In genomic region chr12:26047401-26048226, GRCh38 we compare ENCODE assay signal across 17 cellular contexts.
DNase-seq lines count a peak whose midpoint lies in the region; ATAC-seq and TF ChIP-seq lines count a peak whose summit lies in the region.
"Had no signal": no experiment of that assay in that cellular context is flagged by ENCODE, and none has a peak within 500 bp of the region (broad histone marks: within the 10 kb centered on the region; RNA-seq: fewer than 3 reads in every experiment).

No MANE protein-coding gene starts in this region.

- no peak for TF ChIP-seq RAD21 in HCT116 (IDR thresholded peaks at IDR 0.05; ENCODE audit: low read depth)

- H3K4me3 ChIP-seq in HCT116 (replicated peaks in 1 of 2; ENCODE audit: low read depth in 1 of 2, low read length in 2 of 2): no peak overlapping the region
- H3K4me3 ChIP-seq: upper lobe of right lung had no signal

- peak; percentile 63 for ATAC-seq in HCT116
- ATAC-seq: CD8-positive, alpha-beta T cell; left colon; upper lobe of right lung had no signal

- intact Hi-C loops in HCT116 (cut with micrococcal nuclease) (loop anchor here (10.0 kb wide), 1 partner anchor 803 kb away; no protein-coding TSS in a partner anchor), head of caudate nucleus (cut with DNase I) (no loop called here)

- H3K36me3 ChIP-seq in HCT116 (ENCODE audit: control insufficient read depth in 1 of 2, insufficient read depth in 2 of 2, low read length in 2 of 2): no peaks in the 10 kb centered on the region
- H3K36me3 ChIP-seq: upper lobe of right lung had no signal

- H3K27ac ChIP-seq in HCT116 (ENCODE audit: low read depth, low read length): no peak overlapping the region
- H3K27ac ChIP-seq: upper lobe of right lung, VCaP had no signal

- POLR2A ChIA-PET in HCT116 (lab: Charles Lee): no interaction called here

- H3K4me2 ChIP-seq in HCT116 (ENCODE audit: low read length): peak overlapping the region; percentile 16

- H2AFZ ChIP-seq in HCT116 (ENCODE audit: low read depth, low read length, poor library complexity, severe bottlenecking): no peak overlapping the region

- H3K9me2 ChIP-seq in HCT116 (ENCODE audit: insufficient read depth): no peaks in the 10 kb centered on the region

- RAD21 ChIA-PET in HCT116 (lab: Charles Lee; ENCODE audit: low non-redundant PET in 1 of 2, low total read pairs in 2 of 2, uncharacterized antibody in 2 of 2, unreplicated experiment in 2 of 2): no interaction called here

- peaks cover 5 to 10% of the 10 kb centered on the region in 2 experiments; a peak in 3 of 4 replicates for H3K4me1 ChIP-seq in HCT116 (ENCODE audit: control insufficient read depth in 1 of 2, insufficient read depth in 2 of 2, low read length in 2 of 2)

- no peaks in the 10 kb centered on the region for H3K27me3 ChIP-seq in HCT116 (ENCODE audit: insufficient read depth, low read length)
- H3K27me3 ChIP-seq: upper lobe of right lung had no signal

- no peaks in the 10 kb centered on the region for H4K20me1 ChIP-seq in HCT116 (ENCODE audit: insufficient read depth)

- TF ChIP-seq POLR2A in HCT116 (IDR thresholded peaks at IDR 0.05; ENCODE audit: borderline replicate concordance, extremely low read depth, insufficient read depth, insufficient read length): no peak

- no TSS peak for BruUV-seq in HCT116 (replicated peaks; lab: Mats Ljungman, UMichigan)

- no peaks in the 10 kb centered on the region for H3K79me2 ChIP-seq in HCT116 (ENCODE audit: insufficient read depth, low read length)

- TF ChIP-seq CTCF in HCT116 (IDR thresholded peaks at IDR 0.05 in 2 of 3, conservative IDR thresholded peaks at IDR 0.05 in 1 of 3; ENCODE audit: borderline replicate concordance in 1 of 3, insufficient read depth in 1 of 3, low read depth in 2 of 3, low read length in 2 of 3): no peak

- no peak overlapping the region for H3K9ac ChIP-seq in HCT116 (ENCODE audit: low read length)

- peak; percentile 80 for DNase-seq in ELF-1 (ENCODE audit: low read depth, low spot score)
- DNase-seq in HCT116 (ENCODE audit: low read depth, low spot score): no peak
- DNase-seq in ecto neural progenitor cell (ENCODE audit: low spot score): peak; percentile 53
- DNase-seq in islet precursor cell: peak; percentile 73
- DNase-seq in NCI-H748 treated with DMSO at 0.1 percent for 48 hours (lab: John Stamatoyannopoulos, UW): no peak
- no peak for DNase-seq in GDM1 (lab: John Stamatoyannopoulos, UW)
- DNase-seq in head of caudate nucleus: no peak
- DNase-seq in activated T-cell treated with anti-CD3 and anti-CD28 coated beads, Interleukin-2, amount 50 U/mL, for 1 hour: no peak
- DNase-seq: activated CD8-positive, alpha-beta memory T cell treated with anti-CD3 and anti-CD28 coated beads, Interleukin-2, amount 50 U/mL, for 48 hours; activated effector memory CD4-positive, alpha-beta T cell treated with Interleukin-2 at 50 U/mL for 16 hours; CD8-positive, alpha-beta T cell; left colon; NCI-H1417 treated with DMSO at 0.1 percent for 48 hours; NCI-H524; T-helper 1 cell; upper lobe of right lung had no signal

- H3K9me3 ChIP-seq in HCT116 (ENCODE audit: control insufficient read depth in 1 of 2, insufficient read depth in 1 of 2, low read depth in 1 of 2, low read length in 2 of 2): no peaks in the 10 kb centered on the region
- H3K9me3 ChIP-seq: upper lobe of right lung had no signal

- CTCF ChIA-PET in HCT116 (lab: Charles Lee): interaction anchor here (0.6 kb wide), 1 partner anchor 9 kb away, joined by 3 read pairs; no protein-coding TSS in a partner anchor

TF ChIP-seq in HCT116, 20 proteins besides CTCF, POLR2A, EP300 and RAD21:
- TF ChIP-seq CEBPB (IDR thresholded peaks at IDR 0.05; ENCODE audit: low read depth) (no peak), ZNF274 (IDR thresholded peaks at IDR 0.05; ENCODE audit: low read depth, low read length) (no peak), JUND (IDR thresholded peaks at IDR 0.05) (no peak), FOSL1 (IDR thresholded peaks at IDR 0.05; ENCODE audit: low read depth) (no peak), SP1 (IDR thresholded peaks at IDR 0.05; ENCODE audit: low read depth) (no peak), SRF (IDR thresholded peaks at IDR 0.05; ENCODE audit: low read depth) (no peak), TCF7L2 (IDR thresholded peaks at IDR 0.05; ENCODE audit: borderline replicate concordance, extremely low read depth, insufficient read depth, insufficient read length) (no peak), REST (IDR thresholded peaks at IDR 0.05; ENCODE audit: low read depth) (no peak), ZBTB33 (IDR thresholded peaks at IDR 0.05; ENCODE audit: extremely low read depth, insufficient replicate concordance, low read length) (no peak), ZFX (IDR thresholded peaks at IDR 0.05) (no peak)

Comparison
In these comparisons a context has a peak if more than half of its experiments do, and no peak if none do; other contexts are left out.
1. DNase-seq: peak in ELF-1 (single experiment), ecto neural progenitor cell (single experiment) and islet precursor cell (single experiment); none in HCT116 (single experiment), NCI-H748 treated with DMSO at 0.1 percent for 48 hours (single experiment), GDM1 (single experiment), head of caudate nucleus (0 of 42) and activated T-cell treated with anti-CD3 and anti-CD28 coated beads, Interleukin-2, amount 50 U/mL, for 1 hour (single experiment).